ENCODE assay signal across 24 cellular contexts in genomic region chr4:153449338-153449737, GRCh38. TPM values are rescaled to one million over a fixed set of nuclear protein-coding genes. Genes with fewer than 3 reads are reported as not detected.
DNase-seq lines count a peak whose midpoint lies in the region; ATAC-seq, FAIRE-seq and TF ChIP-seq lines count a peak whose summit lies in the region.
"Had no signal": no experiment of that assay in that cellular context is flagged by ENCODE, and none has a peak within 500 bp of the region (broad histone marks: within the 10 kb centered on the region; RNA-seq: fewer than 3 reads in every experiment).

No MANE protein-coding gene starts in this region.

- TF ChIP-seq CTCF in CD14-positive monocyte (IDR thresholded peaks at IDR 0.05): no peak

- no peaks in the 10 kb centered on the region for H3K36me3 Mint-ChIP-seq in T-helper 1 cell treated with Interleukin-12 subunit alpha and Interleukin-12 subunit beta and Interleukin-4 antibody, amounts not matched to agents 30 μg/mL and 1 μg/mL, for 36 hours (ENCODE audit: low read depth)
- no peaks in the 10 kb centered on the region for H3K36me3 Mint-ChIP-seq in CD14-positive monocyte
- H3K36me3 Mint-ChIP-seq in activated CD8-positive, alpha-beta T cell treated with anti-CD3 and anti-CD28 coated beads, Interleukin-2, amount 10 ng/mL, durations not matched to agents 7 days and 5 days (ENCODE audit: low read depth): no peaks in the 10 kb centered on the region
- no peaks in the 10 kb centered on the region for H3K36me3 Mint-ChIP-seq in natural killer cell treated with Interleukin-12 subunit alpha and Interleukin-12 subunit beta and Interleukin-15 and Interleukin-18, amount 100 ng/mL, for 72 hours
- H3K36me3 Mint-ChIP-seq: mesothelial cell of epicardium had no signal

- intact Hi-C loops in CD14-positive monocyte (cut with micrococcal nuclease): no loop called here

- POLR2A ChIA-PET in activated CD8-positive, alpha-beta T cell treated with anti-CD3 and anti-CD28 coated beads, Interleukin-2, amount 10 ng/mL, durations not matched to agents 7 days and 5 days (lab: Charles Lee): interaction anchor here (1.7 kb wide), 1 partner anchor 16 kb away, joined by 8 read pairs; the partner anchor contains the start of gene TMEM131L

- H3K4me1 Mint-ChIP-seq in T-helper 1 cell treated with Interleukin-12 subunit alpha and Interleukin-12 subunit beta and Interleukin-4 antibody, amounts not matched to agents 30 μg/mL and 1 μg/mL, for 36 hours (ENCODE audit: low read depth): peaks cover 22% of the 10 kb centered on the region
- H3K4me1 Mint-ChIP-seq in CD14-positive monocyte: peaks cover 49% of the 10 kb centered on the region
- peaks cover 45% of the 10 kb centered on the region for H3K4me1 Mint-ChIP-seq in activated CD8-positive, alpha-beta T cell treated with anti-CD3 and anti-CD28 coated beads, Interleukin-2, amount 10 ng/mL, durations not matched to agents 7 days and 5 days (ENCODE audit: low read depth)
- H3K4me1 Mint-ChIP-seq in natural killer cell treated with Interleukin-12 subunit alpha and Interleukin-12 subunit beta and Interleukin-15 and Interleukin-18, amount 100 ng/mL, for 72 hours (ENCODE audit: low read depth in 2 of 2): peaks cover 11 to 20% of the 10 kb centered on the region in 2 donors

- peak overlapping the region; percentile 3 for H3K27ac Mint-ChIP-seq in T-helper 1 cell treated with Interleukin-12 subunit alpha and Interleukin-12 subunit beta and Interleukin-4 antibody, amounts not matched to agents 30 μg/mL and 1 μg/mL, for 36 hours
- H3K27ac Mint-ChIP-seq in CD14-positive monocyte: peak overlapping the region in 5 of 7 donors; percentile 43 to 84 (median 75)
- peak overlapping the region; percentile 87 for H3K27ac Mint-ChIP-seq in activated CD8-positive, alpha-beta T cell treated with anti-CD3 and anti-CD28 coated beads, Interleukin-2, amount 10 ng/mL, durations not matched to agents 7 days and 5 days
- H3K27ac Mint-ChIP-seq in natural killer cell treated with Interleukin-12 subunit alpha and Interleukin-12 subunit beta and Interleukin-15 and Interleukin-18, amount 100 ng/mL, for 72 hours: peak overlapping the region; percentile 93 to 98
- H3K27ac Mint-ChIP-seq: mesothelial cell of epicardium had no signal

- no peak for FAIRE-seq in frontal cortex (lab: Jason Lieb, UNC)
- FAIRE-seq: GM12892 had no signal

- no peak for DNase-seq in T-helper 1 cell
- DNase-seq in CD14-positive monocyte (ENCODE audit: low spot score): no peak
- DNase-seq in activated CD8-positive, alpha-beta T cell treated with anti-CD3 and anti-CD28 coated beads, Interleukin-2, amount 10 ng/mL, durations not matched to agents 7 days and 5 days: no peak
- DNase-seq in natural killer cell treated with Interleukin-12 subunit alpha and Interleukin-12 subunit beta and Interleukin-15 and Interleukin-18, amount 100 ng/mL, for 72 hours (ENCODE audit: low spot score): no peak
- DNase-seq in frontal cortex (ENCODE audit: low spot score in 2 of 2): no peak
- DNase-seq in activated effector memory CD4-positive, alpha-beta T cell treated with anti-CD3 and anti-CD28 coated beads, Interleukin-2, amount 50 U/mL, for 16 hours: no peak
- DNase-seq: activated CD4-positive, alpha-beta T cell treated with anti-CD3 and anti-CD28 coated beads, Interleukin-2, amount 10 ng/mL, durations not matched to agents 24 days and 14 days; COR-L47; effector CD8-positive, alpha-beta T cell; foreskin keratinocyte; hippocampal formation; left lung; NCI-H1105; NCI-H2081; NCI-H446; OCI-M1; stimulated activated CD4-positive, alpha-beta T cell treated with anti-CD3 and anti-CD28 coated beads, Interleukin-2, amount 100 ng/mL, for 24 hours; tibial artery had no signal

- CTCF ChIA-PET in activated CD8-positive, alpha-beta T cell treated with anti-CD3 and anti-CD28 coated beads, Interleukin-2, amount 10 ng/mL, durations not matched to agents 7 days and 5 days (lab: Charles Lee): interaction anchor here (1.3 to 5.4 kb wide), 3 partner anchors 15 to 17 kb away, joined by 3 to 41 read pairs (median 3); partner anchors contain the start of gene TMEM131L

- no peaks in the 10 kb centered on the region for H3K27me3 Mint-ChIP-seq in T-helper 1 cell treated with Interleukin-12 subunit alpha and Interleukin-12 subunit beta and Interleukin-4 antibody, amounts not matched to agents 30 μg/mL and 1 μg/mL, for 36 hours (ENCODE audit: low read depth)
- H3K27me3 Mint-ChIP-seq in CD14-positive monocyte (ENCODE audit: low read depth in 3 of 3): peaks cover 2 to 3% (median 2%) of the 10 kb centered on the region in 3 donors
- no peaks in the 10 kb centered on the region for H3K27me3 Mint-ChIP-seq in activated CD8-positive, alpha-beta T cell treated with anti-CD3 and anti-CD28 coated beads, Interleukin-2, amount 10 ng/mL, durations not matched to agents 7 days and 5 days (ENCODE audit: low read depth)
- H3K27me3 Mint-ChIP-seq in natural killer cell treated with Interleukin-12 subunit alpha and Interleukin-12 subunit beta and Interleukin-15 and Interleukin-18, amount 100 ng/mL, for 72 hours: no peaks in the 10 kb centered on the region
- H3K27me3 Mint-ChIP-seq: activated CD4-positive, alpha-beta T cell treated with anti-CD3 and anti-CD28 coated beads, Interleukin-2, amount 10 ng/mL, durations not matched to agents 24 days and 14 days had no signal

- no peak for ATAC-seq in activated CD8-positive, alpha-beta T cell treated with anti-CD3 and anti-CD28 coated beads, Interleukin-2, amount 10 ng/mL, durations not matched to agents 7 days and 5 days
- ATAC-seq in natural killer cell treated with Interleukin-12 subunit alpha and Interleukin-12 subunit beta and Interleukin-15 and Interleukin-18, amount 100 ng/mL, for 72 hours: no peak
- ATAC-seq in GM21447 (IDR thresholded peaks at IDR 0.05; ENCODE audit: unreplicated experiment): no peak
- ATAC-seq: foreskin keratinocyte, left lung, Right ventricle myocardium inferior had no signal

- H3K9me3 Mint-ChIP-seq in T-helper 1 cell treated with Interleukin-12 subunit alpha and Interleukin-12 subunit beta and Interleukin-4 antibody, amounts not matched to agents 30 μg/mL and 1 μg/mL, for 36 hours: no peaks in the 10 kb centered on the region
- H3K9me3 Mint-ChIP-seq in CD14-positive monocyte: peaks cover 0 to 2% (median 0%) of the 10 kb centered on the region in 7 donors
- no peaks in the 10 kb centered on the region for H3K9me3 Mint-ChIP-seq in activated CD8-positive, alpha-beta T cell treated with anti-CD3 and anti-CD28 coated beads, Interleukin-2, amount 10 ng/mL, durations not matched to agents 7 days and 5 days (ENCODE audit: insufficient read depth)
- no peaks in the 10 kb centered on the region for H3K9me3 Mint-ChIP-seq in natural killer cell treated with Interleukin-12 subunit alpha and Interleukin-12 subunit beta and Interleukin-15 and Interleukin-18, amount 100 ng/mL, for 72 hours
- H3K9me3 Mint-ChIP-seq: activated CD4-positive, alpha-beta T cell treated with anti-CD3 and anti-CD28 coated beads, Interleukin-2, amount 10 ng/mL, durations not matched to agents 24 days and 14 days; mesothelial cell of epicardium; neural crest cell had no signal

- H3K4me3 Mint-ChIP-seq in T-helper 1 cell treated with Interleukin-12 subunit alpha and Interleukin-12 subunit beta and Interleukin-4 antibody, amounts not matched to agents 30 μg/mL and 1 μg/mL, for 36 hours: no peak overlapping the region
- no peak overlapping the region for H3K4me3 Mint-ChIP-seq in CD14-positive monocyte
- no peak overlapping the region for H3K4me3 Mint-ChIP-seq in activated CD8-positive, alpha-beta T cell treated with anti-CD3 and anti-CD28 coated beads, Interleukin-2, amount 10 ng/mL, durations not matched to agents 7 days and 5 days
- no peak overlapping the region for H3K4me3 Mint-ChIP-seq in natural killer cell treated with Interleukin-12 subunit alpha and Interleukin-12 subunit beta and Interleukin-15 and Interleukin-18, amount 100 ng/mL, for 72 hours
- H3K4me3 Mint-ChIP-seq: mesothelial cell of epicardium, neural crest cell had no signal

RNA-seq across cellular contexts. Expression of gene TMEM131L, which starts 16.8 kb away (rescaled TPM):
- polyA plus RNA-seq in CD14-positive monocyte: 10 to 100 TPM; 11.2 to 26.0 TPM
- 10 to 100 TPM; 54.9 to 58.4 TPM for total RNA-seq in activated CD8-positive, alpha-beta T cell treated with anti-CD3 and anti-CD28 coated beads, Interleukin-2, amount 10 ng/mL, durations not matched to agents 7 days and 5 days
- total RNA-seq in natural killer cell treated with Interleukin-12 subunit alpha and Interleukin-12 subunit beta and Interleukin-15 and Interleukin-18, amount 100 ng/mL, for 72 hours: 10 to 100 TPM; 35.8 to 42.3 TPM
- total RNA-seq in frontal cortex: 42.4 TPM

Comparison
In these comparisons a context has a peak if more than half of its experiments do, and no peak if none do; other contexts are left out.
1. H3K27ac Mint-ChIP-seq: peak in every context shown above with its lines; median percentile 96 in natural killer cell treated with Interleukin-12 subunit alpha and Interleukin-12 subunit beta and Interleukin-15 and Interleukin-18, amount 100 ng/mL, for 72 hours; 87 in activated CD8-positive, alpha-beta T cell treated with anti-CD3 and anti-CD28 coated beads, Interleukin-2, amount 10 ng/mL, durations not matched to agents 7 days and 5 days; 75 in CD14-positive monocyte; 3 in T-helper 1 cell treated with Interleukin-12 subunit alpha and Interleukin-12 subunit beta and Interleukin-4 antibody, amounts not matched to agents 30 μg/mL and 1 μg/mL, for 36 hours.